In the genomic region with DNA sequence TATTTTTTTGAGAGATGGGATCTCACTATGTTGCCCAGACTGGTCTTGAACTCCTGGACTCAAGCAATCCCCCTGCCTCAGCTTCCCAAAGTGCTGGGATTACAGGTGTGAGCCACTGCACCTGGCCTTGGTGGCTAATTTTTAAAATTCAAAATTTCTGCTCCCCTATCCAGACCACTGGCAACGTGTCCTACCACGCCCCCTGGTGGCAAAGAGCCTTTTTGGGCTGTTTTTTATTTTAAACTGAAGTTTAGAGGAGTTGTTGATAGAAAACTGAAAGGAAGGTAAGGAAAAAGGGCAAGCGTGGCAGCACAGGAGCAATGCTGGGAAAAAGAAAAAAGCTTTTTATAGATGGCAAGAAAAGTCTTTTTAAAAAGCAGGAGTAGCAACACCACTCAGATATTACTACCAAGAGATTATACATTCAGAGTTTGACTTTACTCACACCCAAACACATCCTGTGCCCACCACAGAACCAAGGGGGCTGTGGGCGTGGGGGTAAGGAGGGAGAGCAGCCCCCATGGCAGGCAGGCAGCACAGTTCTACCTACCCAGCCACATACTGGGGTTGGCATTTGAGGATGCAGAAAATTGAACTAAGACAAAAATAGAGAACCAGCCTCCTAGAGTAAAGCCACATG, we compare ENCODE assay signal across 1 cellular context.
TF ChIP-seq lines count a peak whose summit lies in the region.

No MANE protein-coding gene starts in this region.

TF ChIP-seq in A549, 52 proteins besides CTCF, POLR2A, EP300 and RAD21 (continued from another document):
- TF ChIP-seq BCL3 (IDR thresholded peaks at IDR 0.05) (no peak), SMC3 (IDR thresholded peaks at IDR 0.05) (peak; percentile 85)
